ENCODE assay signal across 33 cellular contexts in genomic region chr10:71362141-71362540, GRCh38. TPM values are rescaled to one million over a fixed set of nuclear protein-coding genes. Genes with fewer than 3 reads are reported as not detected.
"Had no signal": no experiment of that assay in that cellular context is flagged by ENCODE, and none has a peak within 500 bp of the region (broad histone marks: within the 10 kb centered on the region; RNA-seq: fewer than 3 reads in every experiment).

No MANE protein-coding gene starts in this region.

- H3K4me3 ChIP-seq: ascending aorta, cardiac muscle cell, K562, Peyer's patch had no signal

- H3K36me3 Mint-ChIP-seq: activated naive CD8-positive, alpha-beta T cell treated with anti-CD3 and anti-CD28 coated beads, Interleukin-2, amount 10 ng/mL, durations not matched to agents 7 days and 5 days had no signal

- H3K4me1 Mint-ChIP-seq: activated CD4-positive, alpha-beta T cell treated with anti-CD3 and anti-CD28 coated beads, Interleukin-2, amount 10 ng/mL, durations not matched to agents 7 days and 5 days; activated naive CD4-positive, alpha-beta T cell treated with anti-CD3 and anti-CD28 coated beads, Interleukin-2, amount 50 U/mL, for 24 hours; T-cell had no signal

- H3K27me3 Mint-ChIP-seq: activated CD4-positive, alpha-beta T cell treated with anti-CD3 and anti-CD28 coated beads for 36 hours; activated CD4-positive, alpha-beta T cell treated with anti-CD3 and anti-CD28 coated beads, Interleukin-2, amount 10 ng/mL, durations not matched to agents 7 days and 5 days; activated naive CD4-positive, alpha-beta T cell treated with anti-CD3 and anti-CD28 coated beads, Interleukin-2, amount 50 U/mL, for 24 hours; activated naive CD8-positive, alpha-beta T cell treated with anti-CD3 and anti-CD28 coated beads, Interleukin-2, amount 10 ng/mL, durations not matched to agents 7 days and 5 days; activated T-cell treated with anti-CD3 and anti-CD28 coated beads, Interleukin-2, amount 50 U/mL, for 24 hours; central memory CD8-positive, alpha-beta T cell; T-cell; T-helper 17 cell had no signal

- H3K4me3 Mint-ChIP-seq: activated CD4-positive, alpha-beta T cell treated with anti-CD3 and anti-CD28 coated beads for 36 hours; activated CD4-positive, alpha-beta T cell treated with anti-CD3 and anti-CD28 coated beads, Interleukin-2, amount 10 ng/mL, durations not matched to agents 7 days and 5 days; activated CD8-positive, alpha-beta T cell treated with anti-CD3 and anti-CD28 coated beads, Interleukin-2, amount 10 ng/mL, durations not matched to agents 7 days and 5 days; activated naive CD4-positive, alpha-beta T cell treated with anti-CD3 and anti-CD28 coated beads, Interleukin-2, amount 50 U/mL, for 24 hours; activated naive CD8-positive, alpha-beta T cell treated with anti-CD3 and anti-CD28 coated beads, Interleukin-2, amount 10 ng/mL, durations not matched to agents 7 days and 5 days; activated T-cell treated with anti-CD3 and anti-CD28 coated beads, Interleukin-2, amount 50 U/mL, for 24 hours; central memory CD8-positive, alpha-beta T cell; T-cell; T-helper 17 cell had no signal

- H3K27ac Mint-ChIP-seq: activated CD4-positive, alpha-beta T cell treated with anti-CD3 and anti-CD28 coated beads for 36 hours; activated CD4-positive, alpha-beta T cell treated with anti-CD3 and anti-CD28 coated beads, Interleukin-2, amount 10 ng/mL, durations not matched to agents 7 days and 5 days; activated CD8-positive, alpha-beta T cell treated with anti-CD3 and anti-CD28 coated beads, Interleukin-2, amount 10 ng/mL, durations not matched to agents 7 days and 5 days; activated naive CD4-positive, alpha-beta T cell treated with anti-CD3 and anti-CD28 coated beads, Interleukin-2, amount 50 U/mL, for 24 hours; activated naive CD8-positive, alpha-beta T cell treated with anti-CD3 and anti-CD28 coated beads, Interleukin-2, amount 10 ng/mL, durations not matched to agents 7 days and 5 days; activated T-cell treated with anti-CD3 and anti-CD28 coated beads, Interleukin-2, amount 50 U/mL, for 24 hours; activated T-helper 2 cell treated with anti-CD3 and anti-CD28 coated beads, Interferon-gamma antibody, Interleukin-2, Interleukin-4, amounts not matched to agents 10 μg/mL and 5 μg/mL and 100 μg/mL, durations not matched to agents 14 hours and 24 hours and 36 hours; T-cell; T-helper 17 cell had no signal

- H3K9me3 Mint-ChIP-seq: activated CD4-positive, alpha-beta T cell treated with anti-CD3 and anti-CD28 coated beads, Interleukin-2, amount 10 ng/mL, durations not matched to agents 7 days and 5 days; activated naive CD4-positive, alpha-beta T cell treated with anti-CD3 and anti-CD28 coated beads, Interleukin-2, amount 50 U/mL, for 24 hours; activated naive CD8-positive, alpha-beta T cell treated with anti-CD3 and anti-CD28 coated beads, Interleukin-2, amount 10 ng/mL, durations not matched to agents 7 days and 5 days; activated T-cell treated with anti-CD3 and anti-CD28 coated beads, Interleukin-2, amount 50 U/mL, for 24 hours; activated T-helper 2 cell treated with anti-CD3 and anti-CD28 coated beads, Interferon-gamma antibody, Interleukin-2, Interleukin-4, amounts not matched to agents 10 μg/mL and 5 μg/mL and 100 μg/mL, durations not matched to agents 14 hours and 24 hours and 36 hours; central memory CD8-positive, alpha-beta T cell; T-cell had no signal

- H3K9me3 ChIP-seq: ascending aorta, Peyer's patch had no signal

- H3K27ac ChIP-seq: ascending aorta, cardiac muscle cell, Peyer's patch, WERI-Rb-1 had no signal

- DNase-seq: activated CD4-positive, alpha-beta T cell treated with anti-CD3 and anti-CD28 coated beads for 36 hours; activated CD4-positive, alpha-beta T cell treated with anti-CD3 and anti-CD28 coated beads, Interleukin-2, amount 10 ng/mL, durations not matched to agents 7 days and 5 days; activated CD4-positive, alpha-beta T cell treated with anti-CD3 and anti-CD28 coated beads, Interleukin-2, amount 50 U/mL, for 48 hours; activated CD8-positive, alpha-beta T cell treated with anti-CD3 and anti-CD28 coated beads, Interleukin-2, amount 10 ng/mL, durations not matched to agents 7 days and 5 days; activated gamma-delta T cell; activated naive CD4-positive, alpha-beta T cell treated with Interleukin-2 at 50 U/mL for 16 hours; activated naive CD8-positive, alpha-beta T cell treated with anti-CD3 and anti-CD28 coated beads, Interleukin-2, amount 10 ng/mL, durations not matched to agents 7 days and 5 days; activated T-cell treated with anti-CD3 and anti-CD28 coated beads, Interleukin-2, amount 50 U/mL, for 24 hours; amygdala; NCI-H1105; NCI-H1417 treated with DMSO at 0.1 percent for 48 hours; NCI-H187 treated with DMSO at 0.1 percent for 48 hours; NCI-H2081 treated with DMSO at 0.1 percent for 48 hours; NCI-H345; NCI-H524 treated with DMSO at 0.1 percent for 48 hours; NCI-H748 treated with DMSO at 0.1 percent for 48 hours; NK-92 treated with Interleukin-12 subunit alpha and Interleukin-12 subunit beta, amount 100 ng/mL, for 24 hours; PC-3; Peyer's patch; RPMI8226; SIG-M5; T-cell; T-helper 17 cell; T1000; WERI-Rb-1 had no signal

- H3K36me3 ChIP-seq: cardiac muscle cell, Peyer's patch had no signal

- H3K4me1 ChIP-seq: ascending aorta, Peyer's patch had no signal

- ATAC-seq: activated CD4-positive, alpha-beta T cell treated with anti-CD3 and anti-CD28 coated beads for 36 hours; activated CD8-positive, alpha-beta T cell treated with anti-CD3 and anti-CD28 coated beads, Interleukin-2, amount 10 ng/mL, durations not matched to agents 7 days and 5 days; K562; PC-3; SK-N-SH treated with all-trans-retinoic acid at 6 μM for 48 hours; T-cell; T-helper 17 cell had no signal

- H3K27me3 ChIP-seq: ascending aorta, cardiac muscle cell, Peyer's patch had no signal

RNA-seq across cellular contexts. Expression of gene CDH23, which starts 34.6 kb away (rescaled TPM):
- total RNA-seq: M059J, PC-3 had no signal
